1 cellular context compared by ENCODE assay signal in the genomic region with DNA sequence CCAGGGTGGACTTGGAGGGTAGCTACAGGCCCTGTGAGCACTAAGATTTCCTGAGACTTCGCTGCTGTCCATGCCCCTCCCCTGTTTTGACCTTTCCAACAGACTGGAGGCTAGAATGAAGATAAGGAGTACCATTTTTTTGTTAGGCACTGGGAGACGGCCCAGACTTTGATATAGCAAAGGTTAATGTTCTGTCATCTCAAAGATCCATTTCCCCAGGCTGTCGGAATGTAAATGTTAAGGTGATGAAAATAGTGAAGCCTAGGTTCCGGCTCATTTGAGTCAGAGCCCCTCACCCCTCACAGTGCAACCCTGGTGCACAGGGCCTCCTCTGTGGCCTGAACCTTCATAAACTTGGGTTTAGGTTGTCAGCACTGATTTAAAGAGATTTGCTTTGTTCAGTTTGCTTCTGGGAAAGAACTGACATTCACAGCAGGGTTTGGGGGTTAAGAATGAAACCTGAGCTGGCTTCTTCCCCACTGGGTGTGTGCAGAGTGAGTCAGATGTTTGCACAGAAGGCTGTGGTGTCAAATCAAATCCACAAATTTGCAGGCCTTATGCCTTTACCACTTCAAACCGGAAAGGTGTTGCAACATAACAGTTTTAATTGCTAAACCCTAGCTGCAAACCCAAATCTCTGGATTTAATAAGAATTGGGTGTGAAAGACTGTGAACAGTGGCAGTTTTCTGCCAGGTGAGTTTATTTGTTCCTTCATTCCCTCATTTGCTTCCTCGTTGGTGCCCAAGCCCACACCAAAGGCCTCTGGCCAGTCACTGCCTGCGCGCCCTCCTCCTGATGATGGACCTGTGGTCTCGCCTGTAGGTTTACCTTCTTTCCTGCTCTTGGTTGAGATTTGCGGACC.
A peak's percentile ranks its signal among the peaks of the same experiment; 100 is the strongest.
TF ChIP-seq lines count a peak whose summit lies in the region.

No MANE protein-coding gene starts in this region.

TF ChIP-seq in HEK293, 187 proteins besides CTCF, POLR2A, EP300 and RAD21 (continued from another document):
- TF ChIP-seq, protein P1, sequence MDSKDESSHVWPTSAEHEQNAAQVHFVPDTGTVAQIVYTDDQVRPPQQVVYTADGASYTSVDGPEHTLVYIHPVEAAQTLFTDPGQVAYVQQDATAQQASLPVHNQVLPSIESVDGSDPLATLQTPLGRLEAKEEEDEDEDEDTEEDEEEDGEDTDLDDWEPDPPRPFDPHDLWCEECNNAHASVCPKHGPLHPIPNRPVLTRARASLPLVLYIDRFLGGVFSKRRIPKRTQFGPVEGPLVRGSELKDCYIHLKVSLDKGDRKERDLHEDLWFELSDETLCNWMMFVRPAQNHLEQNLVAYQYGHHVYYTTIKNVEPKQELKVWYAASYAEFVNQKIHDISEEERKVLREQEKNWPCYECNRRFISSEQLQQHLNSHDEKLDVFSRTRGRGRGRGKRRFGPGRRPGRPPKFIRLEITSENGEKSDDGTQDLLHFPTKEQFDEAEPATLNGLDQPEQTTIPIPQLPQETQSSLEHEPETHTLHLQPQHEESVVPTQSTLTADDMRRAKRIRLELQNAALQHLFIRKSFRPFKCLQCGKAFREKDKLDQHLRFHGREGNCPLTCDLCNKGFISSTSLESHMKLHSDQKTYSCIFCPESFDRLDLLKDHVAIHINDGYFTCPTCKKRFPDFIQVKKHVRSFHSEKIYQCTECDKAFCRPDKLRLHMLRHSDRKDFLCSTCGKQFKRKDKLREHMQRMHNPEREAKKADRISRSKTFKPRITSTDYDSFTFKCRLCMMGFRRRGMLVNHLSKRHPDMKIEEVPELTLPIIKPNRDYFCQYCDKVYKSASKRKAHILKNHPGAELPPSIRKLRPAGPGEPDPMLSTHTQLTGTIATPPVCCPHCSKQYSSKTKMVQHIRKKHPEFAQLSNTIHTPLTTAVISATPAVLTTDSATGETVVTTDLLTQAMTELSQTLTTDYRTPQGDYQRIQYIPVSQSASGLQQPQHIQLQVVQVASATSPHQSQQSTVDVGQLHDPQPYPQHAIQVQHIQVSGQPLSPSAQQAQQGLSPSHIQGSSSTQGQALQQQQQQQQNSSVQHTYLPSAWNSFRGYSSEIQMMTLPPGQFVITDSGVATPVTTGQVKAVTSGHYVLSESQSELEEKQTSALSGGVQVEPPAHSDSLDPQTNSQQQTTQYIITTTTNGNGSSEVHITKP (tag by site-specific recombination; IDR thresholded peaks at IDR 0.05), result peak; percentile 46
- TF ChIP-seq ZNF600 (tag by site-specific recombination; IDR thresholded peaks at IDR 0.05) (peak; percentile 71), ZNF658 (tag by site-specific recombination; IDR thresholded peaks at IDR 0.05) (no peak), HOXC10 (CRISPR knock-in tag; IDR thresholded peaks at IDR 0.05) (no peak), ZNF777 (tag by site-specific recombination; IDR thresholded peaks at IDR 0.05; ENCODE audit: borderline replicate concordance) (no peak), ZNF473 (tag by site-specific recombination; IDR thresholded peaks at IDR 0.05) (no peak), ZNF645 (tag by site-specific recombination; IDR thresholded peaks at IDR 0.05) (no peak), PRDM2 (tag by site-specific recombination; IDR thresholded peaks at IDR 0.05; ENCODE audit: borderline replicate concordance) (no peak), ZNF610 (tag by site-specific recombination; IDR thresholded peaks at IDR 0.05; ENCODE audit: borderline replicate concordance) (0 out of 2 replicates have a peak, but pooled peaks have one; percentile 19), ZNF37A (tag by site-specific recombination; IDR thresholded peaks at IDR 0.05) (no peak), ZNF660 (tag by site-specific recombination; IDR thresholded peaks at IDR 0.05) (peak; percentile 75), ZNF24 (tag by site-specific recombination; IDR thresholded peaks at IDR 0.05) (peak; percentile 97), ZNF626 (tag by site-specific recombination; IDR thresholded peaks at IDR 0.05) (peak; percentile 51; the same call in 1 of the 2 replicates), ZNF146 (tag by site-specific recombination; IDR thresholded peaks at IDR 0.05) (no peak), ZNF558 (tag by site-specific recombination; IDR thresholded peaks at IDR 0.05) (peak; percentile 60; the same call in 1 of the 2 replicates), KLF9 (tag by site-specific recombination; IDR thresholded peaks at IDR 0.05; ENCODE audit: low read depth) (peak; percentile 64), HOXA7 (CRISPR knock-in tag; IDR thresholded peaks at IDR 0.05; ENCODE audit: borderline replicate concordance) (no peak), ZNF416 (tag by site-specific recombination; IDR thresholded peaks at IDR 0.05) (no peak), ZNF2 (tag by site-specific recombination; IDR thresholded peaks at IDR 0.05) (peak; percentile 89), ZNF423 (tag by site-specific recombination; IDR thresholded peaks at IDR 0.05) (peak; percentile 63; the same call in 1 of the 2 replicates), ZNF354C (tag by site-specific recombination; IDR thresholded peaks at IDR 0.05; ENCODE audit: borderline replicate concordance, low read depth) (no peak), ZNF114 (tag by site-specific recombination; IDR thresholded peaks at IDR 0.05) (no peak), ZNF274 (IDR thresholded peaks at IDR 0.05; ENCODE audit: low read length) (no peak), ZNF274 (tag by site-specific recombination; IDR thresholded peaks at IDR 0.05; ENCODE audit: borderline replicate concordance) (no peak), TSHZ1 (tag by site-specific recombination; IDR thresholded peaks at IDR 0.05; ENCODE audit: borderline replicate concordance) (peak; percentile 98), KLF8 (tag by site-specific recombination; IDR thresholded peaks at IDR 0.05) (peak; percentile 77), ZNF449 (tag by site-specific recombination; IDR thresholded peaks at IDR 0.05) (peak; percentile 54; the same call in 1 of the 2 replicates), TCF7L2 (IDR thresholded peaks at IDR 0.05; ENCODE audit: borderline replicate concordance, low read depth, low read length) (peak; percentile 62; the same call in 1 of the 2 replicates), KLF1 (tag by site-specific recombination; IDR thresholded peaks at IDR 0.05) (peak; percentile 92)
- TF ChIP-seq, protein P2, sequence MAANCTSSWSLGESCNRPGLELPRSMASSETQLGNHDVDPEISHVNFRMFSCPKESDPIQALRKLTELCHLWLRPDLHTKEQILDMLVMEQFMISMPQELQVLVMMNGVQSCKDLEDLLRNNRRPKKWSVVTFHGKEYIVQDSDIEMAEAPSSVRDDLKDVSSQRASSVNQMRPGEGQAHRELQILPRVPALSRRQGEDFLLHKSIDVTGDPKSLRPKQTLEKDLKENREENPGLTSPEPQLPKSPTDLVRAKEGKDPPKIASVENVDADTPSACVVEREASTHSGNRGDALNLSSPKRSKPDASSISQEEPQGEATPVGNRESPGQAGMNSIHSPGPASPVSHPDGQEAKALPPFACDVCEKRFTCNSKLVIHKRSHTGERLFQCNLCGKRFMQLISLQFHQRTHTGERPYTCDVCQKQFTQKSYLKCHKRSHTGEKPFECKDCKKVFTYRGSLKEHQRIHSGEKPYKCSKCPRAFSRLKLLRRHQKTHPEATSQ (tag by site-specific recombination; IDR thresholded peaks at IDR 0.05), result 0 out of 2 replicates have a peak, but pooled peaks have one; percentile 52
